In genomic region chr10:132574783-132575319, GRCh38 we compare ENCODE assay signal across 8 cellular contexts. TPM values are rescaled to one million over a fixed set of nuclear protein-coding genes. Genes with fewer than 3 reads are reported as not detected.
DNase-seq lines count a peak whose midpoint lies in the region; ATAC-seq and TF ChIP-seq lines count a peak whose summit lies in the region.

No MANE protein-coding gene starts in this region.

- H3K9ac ChIP-seq in Karpas-422 (ENCODE audit: low read length), result 0 out of 2 replicates have a peak overlapping the region, but pooled peaks have one; percentile 28
- H3K9ac ChIP-seq in neural cell (ENCODE audit: low read length), result peak overlapping the region; percentile 2

- no peaks in the 10 kb centered on the region for H3K36me3 ChIP-seq in Karpas-422 (ENCODE audit: insufficient read depth, low read length)
- no peaks in the 10 kb centered on the region for H3K36me3 ChIP-seq in neural cell (ENCODE audit: insufficient read depth, low read length)

- no peaks in the 10 kb centered on the region for H3K79me2 ChIP-seq in Karpas-422 (ENCODE audit: low read length)
- H3K79me2 ChIP-seq in neural cell (replicated peaks; ENCODE audit: insufficient read depth, low read length), result no peaks in the 10 kb centered on the region

- H3K4me1 ChIP-seq in Karpas-422 (ENCODE audit: low read length), result peaks cover 76% of the 10 kb centered on the region

- H3K4me3 ChIP-seq in Karpas-422 (ENCODE audit: low read length) (no peak overlapping the region; the same call in 1 of the 2 replicates), cardiac fibroblast (replicated peaks in 1 of 2; ENCODE audit: low read depth in 2 of 2, low read length in 2 of 2) (no peak overlapping the region), neural cell (ENCODE audit: low read length) (no peak overlapping the region)

- H3K9me2 ChIP-seq in Karpas-422 (replicated peaks; ENCODE audit: insufficient read depth, low read length) (no peaks in the 10 kb centered on the region), neural cell (ENCODE audit: insufficient read depth, low read length) (no peaks in the 10 kb centered on the region)

- TF ChIP-seq RAD21 in neural cell (conservative IDR thresholded peaks at IDR 0.05), result no peak

- H3K9me3 ChIP-seq in Karpas-422 (ENCODE audit: low read length), result no peaks in the 10 kb centered on the region
- no peaks in the 10 kb centered on the region for H3K9me3 ChIP-seq in neural cell (ENCODE audit: low read length)

- no peaks in the 10 kb centered on the region for H3F3A ChIP-seq in neural cell (ENCODE audit: insufficient read depth, low read length, poor library complexity, severe bottlenecking)

- DNase-seq in EL, result peak; percentile 78
- no peak for DNase-seq in Karpas-422
- DNase-seq in cardiac fibroblast (ENCODE audit: low read depth in 2 of 2), result peak; percentile 17 to 49
- DNase-seq in cerebellar cortex (ENCODE audit: low spot score), result no peak
- DNase-seq in activated gamma-delta T cell treated with Interleukin-2 at 50 U/mL for 16 hours, result no peak
- no peak for DNase-seq in NCI-H446 (lab: John Stamatoyannopoulos, UW)

- H2AFZ ChIP-seq in Karpas-422 (ENCODE audit: low read length), result no peak overlapping the region
- no peak overlapping the region for H2AFZ ChIP-seq in neural cell (ENCODE audit: low read depth, low read length)

- H3K27ac ChIP-seq in Karpas-422 (ENCODE audit: low read length) (no peak overlapping the region), neural cell (ENCODE audit: low read length) (peak overlapping the region; percentile 47)

- H3K4me2 ChIP-seq in Karpas-422 (ENCODE audit: low read depth, low read length, poor library complexity, severe bottlenecking), result peak overlapping the region; percentile 35
- no peak overlapping the region for H3K4me2 ChIP-seq in neural cell (ENCODE audit: low read length)

- H3K27me3 ChIP-seq in Karpas-422 (ENCODE audit: low read length) (no peaks in the 10 kb centered on the region), neural cell (ENCODE audit: insufficient read depth, low read depth, low read length) (no peaks in the 10 kb centered on the region)

- peaks cover 25% of the 10 kb centered on the region for H4K20me1 ChIP-seq in Karpas-422 (ENCODE audit: insufficient read depth, low read depth, low read length)
- H4K20me1 ChIP-seq in neural cell (ENCODE audit: insufficient read depth), result no peaks in the 10 kb centered on the region

- no peak for ATAC-seq in GM19463 (IDR thresholded peaks at IDR 0.05; ENCODE audit: unreplicated experiment)

- TF ChIP-seq EP300 in neural cell (conservative IDR thresholded peaks at IDR 0.05; ENCODE audit: poor library complexity, severe bottlenecking), result no peak

- TF ChIP-seq CTCF in cardiac fibroblast (IDR thresholded peaks at IDR 0.05; ENCODE audit: low read depth, low read length) (no peak), neural cell (IDR thresholded peaks at IDR 0.05; ENCODE audit: poor library complexity, severe bottlenecking) (no peak)

TF ChIP-seq in neural cell, 6 proteins besides CTCF, POLR2A, EP300 and RAD21:
- no peak for TF ChIP-seq POLR2AphosphoS5 (IDR thresholded peaks at IDR 0.05)

RNA-seq across cellular contexts. Expression of gene INPP5A, which starts 37.3 kb away (rescaled TPM):
- 9.1 and 11.8 TPM in 2 replicates for total RNA-seq in Karpas-422 (2014; rRNA removed; shearing (Covaris generic); ENCODE audit: low replicate concordance)
- polyA plus RNA-seq in neural cell, result 44.5 and 48.8 TPM in 2 replicates
- polyA minus RNA-seq in neural cell, result 86.2 and 89.9 TPM in 2 replicates

Comparison
In these comparisons a context has a peak if more than half of its experiments do, and no peak if none do; other contexts are left out.
1. DNase-seq: peak in EL (single experiment) and cardiac fibroblast (2 of 2); none in Karpas-422 (single experiment), cerebellar cortex (single experiment), activated gamma-delta T cell treated with Interleukin-2 at 50 U/mL for 16 hours (single experiment) and NCI-H446 (0 of 2).